In genomic region chr10:92757066-92757716, GRCh38 we compare ENCODE assay signal across 1 cellular context.
TF ChIP-seq lines count a peak whose summit lies in the region.

No MANE protein-coding gene starts in this region.

TF ChIP-seq in HepG2, 621 proteins besides CTCF, POLR2A, EP300 and RAD21 (continued from another document and continues in another):
- TF ChIP-seq ARID5B (CRISPR knock-in tag; IDR thresholded peaks at IDR 0.05) = peak; percentile 67
- no peak for TF ChIP-seq GATAD1 (CRISPR knock-in tag; IDR thresholded peaks at IDR 0.05)
- no peak for TF ChIP-seq ATAD3A (CRISPR knock-in tag; IDR thresholded peaks at IDR 0.05)
- TF ChIP-seq RXRB (CRISPR knock-in tag; IDR thresholded peaks at IDR 0.05; ENCODE audit: borderline replicate concordance) = no peak
- TF ChIP-seq SOX5 (CRISPR knock-in tag; IDR thresholded peaks at IDR 0.05; ENCODE audit: borderline replicate concordance) = peak; percentile 17; the same call in 1 of the 2 replicates
- no peak for TF ChIP-seq MLXIP (CRISPR knock-in tag; IDR thresholded peaks at IDR 0.05; ENCODE audit: borderline replicate concordance)
- no peak for TF ChIP-seq HNRNPLL (IDR thresholded peaks at IDR 0.05; ENCODE audit: low read depth, low read length, poor library complexity, severe bottlenecking)
- TF ChIP-seq ZNF816 (CRISPR knock-in tag; IDR thresholded peaks at IDR 0.05; ENCODE audit: borderline replicate concordance) = no peak
- TF ChIP-seq SRF (IDR thresholded peaks at IDR 0.05; ENCODE audit: low read depth, low read length) = peak; percentile 84
- TF ChIP-seq MZF1 (CRISPR knock-in tag; IDR thresholded peaks at IDR 0.05; ENCODE audit: borderline replicate concordance) = no peak
- TF ChIP-seq ZBTB8A (CRISPR knock-in tag; IDR thresholded peaks at IDR 0.05; ENCODE audit: borderline replicate concordance, low read depth) = no peak
- no peak for TF ChIP-seq ZNF564 (CRISPR knock-in tag; IDR thresholded peaks at IDR 0.05)
- TF ChIP-seq ZMYM2 (CRISPR knock-in tag; IDR thresholded peaks at IDR 0.05) = no peak
- TF ChIP-seq SALL1 (CRISPR knock-in tag; IDR thresholded peaks at IDR 0.05) = peak; percentile 73
- no peak for TF ChIP-seq ZNF841 (CRISPR knock-in tag; IDR thresholded peaks at IDR 0.05; ENCODE audit: borderline replicate concordance)
- TF ChIP-seq ZFP36L1 (CRISPR knock-in tag; IDR thresholded peaks at IDR 0.05) = no peak
- TF ChIP-seq SMAD1 (CRISPR knock-in tag; IDR thresholded peaks at IDR 0.05; ENCODE audit: borderline replicate concordance, low read depth) = no peak
- no peak for TF ChIP-seq SP4 (CRISPR knock-in tag; IDR thresholded peaks at IDR 0.05)
- no peak for TF ChIP-seq ZSCAN29 (CRISPR knock-in tag; conservative IDR thresholded peaks at IDR 0.05)
- no peak for TF ChIP-seq DDIT3 (CRISPR knock-in tag; IDR thresholded peaks at IDR 0.05)
- TF ChIP-seq ELF1 (CRISPR knock-in tag; IDR thresholded peaks at IDR 0.05) = no peak
- TF ChIP-seq ZNF547 (CRISPR knock-in tag; IDR thresholded peaks at IDR 0.05) = no peak
- no peak for TF ChIP-seq SUZ12 (IDR thresholded peaks at IDR 0.05; ENCODE audit: low read depth, low read length)
- TF ChIP-seq KAT2B (IDR thresholded peaks at IDR 0.05; ENCODE audit: borderline replicate concordance, low read depth, low read length) = no peak
- TF ChIP-seq ZNF678 (CRISPR knock-in tag; IDR thresholded peaks at IDR 0.05) = no peak
- TF ChIP-seq ZNF605 (CRISPR knock-in tag; IDR thresholded peaks at IDR 0.05) = no peak
- TF ChIP-seq BATF2 (CRISPR knock-in tag; IDR thresholded peaks at IDR 0.05) = no peak
- no peak for TF ChIP-seq ELK4 (CRISPR knock-in tag; IDR thresholded peaks at IDR 0.05; ENCODE audit: borderline replicate concordance)
- TF ChIP-seq ZSCAN22 (CRISPR knock-in tag; IDR thresholded peaks at IDR 0.05) = no peak
- 0 out of 2 replicates have a peak, but pooled peaks have one; percentile 11 for TF ChIP-seq SOX13 (IDR thresholded peaks at IDR 0.05)
- TF ChIP-seq SOX13 (CRISPR knock-in tag; conservative IDR thresholded peaks at IDR 0.05 in 1 of 2, IDR thresholded peaks at IDR 0.05 in 1 of 2) = peak in 1 of 2 experiments; percentile 39; a peak in 1 of 4 replicates
- TF ChIP-seq ZNF878 (CRISPR knock-in tag; IDR thresholded peaks at IDR 0.05) = no peak
- TF ChIP-seq MTF2 (CRISPR knock-in tag; IDR thresholded peaks at IDR 0.05; ENCODE audit: borderline replicate concordance) = no peak
- TF ChIP-seq ZBTB7B (CRISPR knock-in tag; IDR thresholded peaks at IDR 0.05) = peak; percentile 81
- no peak; the same call in 1 of the 2 replicates for TF ChIP-seq UBTF (CRISPR knock-in tag; IDR thresholded peaks at IDR 0.05)
- TF ChIP-seq HDAC2 (CRISPR knock-in tag; IDR thresholded peaks at IDR 0.05) = peak; percentile 61; the same call in 1 of the 2 replicates
- no peak for TF ChIP-seq RFX5 (IDR thresholded peaks at IDR 0.05; ENCODE audit: low read depth, low read length)
- TF ChIP-seq EED (CRISPR knock-in tag; IDR thresholded peaks at IDR 0.05) = no peak
- TF ChIP-seq SAP130 (CRISPR knock-in tag; IDR thresholded peaks at IDR 0.05; ENCODE audit: low read depth) = peak; percentile 46; the same call in 1 of the 2 replicates
- no peak for TF ChIP-seq ARNTL (CRISPR knock-in tag; IDR thresholded peaks at IDR 0.05)
- no peak for TF ChIP-seq MAFF (IDR thresholded peaks at IDR 0.05; ENCODE audit: low read depth, low read length)
- no peak for TF ChIP-seq ZNF230 (CRISPR knock-in tag; IDR thresholded peaks at IDR 0.05)
- no peak for TF ChIP-seq ZZZ3 (CRISPR knock-in tag; IDR thresholded peaks at IDR 0.05; ENCODE audit: borderline replicate concordance)
- TF ChIP-seq NR3C1 (CRISPR knock-in tag; IDR thresholded peaks at IDR 0.05) = no peak
- no peak for TF ChIP-seq HIVEP1 (CRISPR knock-in tag; IDR thresholded peaks at IDR 0.05)
- no peak for TF ChIP-seq ZIK1 (CRISPR knock-in tag; IDR thresholded peaks at IDR 0.05; ENCODE audit: borderline replicate concordance, low read depth)
- no peak for TF ChIP-seq TFE3 (CRISPR knock-in tag; IDR thresholded peaks at IDR 0.05)
- no peak for TF ChIP-seq NFRKB (IDR thresholded peaks at IDR 0.05)
- TF ChIP-seq RARA (CRISPR knock-in tag; IDR thresholded peaks at IDR 0.05) = no peak
- no peak for TF ChIP-seq FIP1L1 (IDR thresholded peaks at IDR 0.05; ENCODE audit: borderline replicate concordance, insufficient read depth, low read depth, low read length)
- TF ChIP-seq FOXJ3 (CRISPR knock-in tag; IDR thresholded peaks at IDR 0.05; ENCODE audit: borderline replicate concordance) = no peak
- no peak for TF ChIP-seq MXD4 (CRISPR knock-in tag; IDR thresholded peaks at IDR 0.05)
- TF ChIP-seq TFDP2 (CRISPR knock-in tag; IDR thresholded peaks at IDR 0.05) = no peak
- no peak for TF ChIP-seq ZNF704 (CRISPR knock-in tag; IDR thresholded peaks at IDR 0.05; ENCODE audit: borderline replicate concordance)
- no peak for TF ChIP-seq ATM (IDR thresholded peaks at IDR 0.05; ENCODE audit: borderline replicate concordance)
- peak; percentile 47 for TF ChIP-seq FOSL2 (CRISPR knock-in tag; IDR thresholded peaks at IDR 0.05)
- TF ChIP-seq ZNF550 (CRISPR knock-in tag; IDR thresholded peaks at IDR 0.05; ENCODE audit: borderline replicate concordance) = no peak
